ENCODE assay signal across 8 cellular contexts in the genomic region with DNA sequence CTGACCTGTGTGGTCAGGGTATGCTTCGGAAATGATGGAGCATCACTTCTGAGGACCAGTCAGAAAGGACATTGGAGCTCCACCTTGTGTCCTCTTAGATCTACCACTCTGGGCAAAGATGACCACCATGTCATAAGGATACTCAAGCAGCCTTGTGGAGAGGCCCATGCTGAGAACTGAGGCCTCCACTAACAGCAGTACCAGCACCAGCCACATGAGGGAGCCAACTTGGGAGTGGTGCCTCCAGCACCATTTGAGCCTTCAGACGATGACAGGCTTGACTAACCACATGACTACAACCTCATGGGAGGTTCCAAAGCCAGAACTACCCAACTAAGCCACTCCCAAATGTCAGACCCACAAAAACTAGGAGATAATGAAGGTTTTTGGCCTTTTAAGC.
DNase-seq lines count a peak whose midpoint lies in the region; TF ChIP-seq lines count a peak whose summit lies in the region.

No MANE protein-coding gene starts in this region.

- no peaks in the 10 kb centered on the region for H3K4me1 ChIP-seq in spleen

- no peaks in the 10 kb centered on the region for H3K27me3 ChIP-seq in SU-DHL-6 (ENCODE audit: low read length)
- peaks cover 0 to 32% (median 0%) of the 10 kb centered on the region in 7 donors for H3K27me3 ChIP-seq in spleen (replicated peaks in 1 of 7)

- H3K9me2 ChIP-seq in SU-DHL-6 (replicated peaks; ENCODE audit: insufficient read depth, low read length): no peaks in the 10 kb centered on the region

- intact Hi-C loops in spleen (cut with DNase I; ENCODE audit: low total_unique reads): no loop called here

- no peaks in the 10 kb centered on the region for H3K79me2 ChIP-seq in SU-DHL-6 (ENCODE audit: insufficient read depth, low read length)

- no peak overlapping the region for H3K9ac ChIP-seq in SU-DHL-6 (ENCODE audit: low read length)

- H3K36me3 ChIP-seq in SU-DHL-6 (ENCODE audit: low read length) (no peaks in the 10 kb centered on the region), spleen (no peaks in the 10 kb centered on the region)

- TF ChIP-seq POLR2A in spleen (IDR thresholded peaks at IDR 0.05): no peak

- H3K9me3 ChIP-seq in SU-DHL-6 (ENCODE audit: insufficient read depth, low read length): no peaks in the 10 kb centered on the region
- peaks cover 0 to 10% (median 6%) of the 10 kb centered on the region in 8 donors for H3K9me3 ChIP-seq in spleen

- no peak overlapping the region for H3K4me2 ChIP-seq in SU-DHL-6 (ENCODE audit: low read depth, low read length, poor library complexity, severe bottlenecking)

- no peak overlapping the region for H3K4me3 ChIP-seq in SU-DHL-6 (ENCODE audit: insufficient read depth, low read length, poor library complexity, severe bottlenecking)
- no peak overlapping the region for H3K4me3 ChIP-seq in epithelial cell of esophagus (ENCODE audit: low read length)
- no peak overlapping the region for H3K4me3 ChIP-seq in spleen

- TF ChIP-seq CTCF in SU-DHL-6 (IDR thresholded peaks at IDR 0.05; ENCODE audit: insufficient read depth, low read length, poor library complexity, severe bottlenecking) (peak; percentile 91), epithelial cell of esophagus (IDR thresholded peaks at IDR 0.05; ENCODE audit: insufficient read depth, low read depth, low read length, missing control alignments) (peak; percentile 28), spleen (IDR thresholded peaks at IDR 0.05 in 8 of 11, conservative IDR thresholded peaks at IDR 0.05 in 3 of 11) (peak in 4 of 11 experiments; percentile 16 to 44 (median 31))

- WGBS in spleen, 5 donors: 62 to 91% (median 70%) methylated on average over 1 to 2 of the region's 2 CpGs

- no peaks in the 10 kb centered on the region for H3F3A ChIP-seq in SU-DHL-6 (ENCODE audit: insufficient read depth)

- H4K20me1 ChIP-seq in SU-DHL-6 (ENCODE audit: low read depth, low read length): no peaks in the 10 kb centered on the region

- no peak overlapping the region for H3K27ac ChIP-seq in SU-DHL-6 (ENCODE audit: low read depth, low read length)
- H3K27ac ChIP-seq in spleen: no peak overlapping the region

- peak; percentile 16 for DNase-seq in NCI-H510A treated with DMSO at 0.1 percent for 48 hours (lab: John Stamatoyannopoulos, UW)
- DNase-seq in NCI-H510A (lab: John Stamatoyannopoulos, UW): no peak
- peak; percentile 58 for DNase-seq in HuH-7 (ENCODE audit: low spot score)
- peak; percentile 32 for DNase-seq in epithelial cell of esophagus (ENCODE audit: low read depth)
- peak; percentile 62 to 66 for DNase-seq in stimulated activated CD4-positive, alpha-beta T cell treated with anti-CD3 and anti-CD28 coated beads, Interleukin-2, amount 100 ng/mL, for 48 hours
- DNase-seq in HPDE6-E6E7 (ENCODE audit: extremely low spot score): no peak
- DNase-seq in spleen: no peak

- H2AFZ ChIP-seq in SU-DHL-6 (ENCODE audit: low read depth, low read length, severe bottlenecking): no peak overlapping the region

Comparison
In these comparisons a context has a peak if more than half of its experiments do, and no peak if none do; other contexts are left out.
1. DNase-seq: peak in NCI-H510A treated with DMSO at 0.1 percent for 48 hours (single experiment), HuH-7 (single experiment), epithelial cell of esophagus (single experiment) and stimulated activated CD4-positive, alpha-beta T cell treated with anti-CD3 and anti-CD28 coated beads, Interleukin-2, amount 100 ng/mL, for 48 hours (2 of 2); none in NCI-H510A (single experiment), HPDE6-E6E7 (single experiment) and spleen (single experiment).